Comparison of ENCODE assay signal across 1 cellular context in genomic region chr4:35559559-35560365, GRCh38.
TF ChIP-seq lines count a peak whose summit lies in the region.

No MANE protein-coding gene starts in this region.

TF ChIP-seq in GM23338, 12 proteins besides CTCF, POLR2A, EP300 and RAD21 (continued from another document):
- TF ChIP-seq ZNF462 (CRISPR knock-in tag; IDR thresholded peaks at IDR 0.05) (no peak), JUNB (IDR thresholded peaks at IDR 0.05; ENCODE audit: unreplicated experiment) (no peak), REST (IDR thresholded peaks at IDR 0.05; ENCODE audit: unreplicated experiment) (no peak), ETS1 (IDR thresholded peaks at IDR 0.05) (no peak), CREB1 (CRISPR knock-in tag; IDR thresholded peaks at IDR 0.05; ENCODE audit: low read depth) (no peak), NANOG (IDR thresholded peaks at IDR 0.05; ENCODE audit: borderline replicate concordance) (no peak)
